ENCODE assay signal across 9 cellular contexts in genomic region chr2:151808258-151809072, GRCh38. TPM values are rescaled to one million over a fixed set of nuclear protein-coding genes. Genes with fewer than 3 reads are reported as not detected.
DNase-seq lines count a peak whose midpoint lies in the region; TF ChIP-seq lines count a peak whose summit lies in the region.
"Had no signal": no experiment of that assay in that cellular context is flagged by ENCODE, and none has a peak within 500 bp of the region (broad histone marks: within the 10 kb centered on the region; RNA-seq: fewer than 3 reads in every experiment).

No MANE protein-coding gene starts in this region.

- peak; percentile 28 for DNase-seq in DMS153 treated with DMSO at 0.1 percent for 48 hours (lab: John Stamatoyannopoulos, UW; ENCODE audit: unreplicated experiment)
- no peak for DNase-seq in DMS153 (lab: John Stamatoyannopoulos, UW)
- peak; percentile 31 for DNase-seq in cerebellum (ENCODE audit: low spot score)
- DNase-seq in T-helper 1 cell: no peak
- DNase-seq in HuH-7 (ENCODE audit: low spot score): no peak
- DNase-seq in GF-D8 (lab: John Stamatoyannopoulos, UW): no peak

- H3K27me3 ChIP-seq in KMS-11 (ENCODE audit: insufficient read depth, low read depth): no peaks in the 10 kb centered on the region
- H3K27me3 ChIP-seq: BLaER1 had no signal

- H3K9me3 Mint-ChIP-seq in nephron: no peaks in the 10 kb centered on the region

- H2AFZ ChIP-seq in KMS-11 (ENCODE audit: low read depth): no peak overlapping the region

- H4K20me1 ChIP-seq in KMS-11 (ENCODE audit: insufficient read depth): no peaks in the 10 kb centered on the region

- no peak overlapping the region for H3K4me3 Mint-ChIP-seq in nephron

- no peaks in the 10 kb centered on the region for H3K27me3 Mint-ChIP-seq in nephron (ENCODE audit: low read depth)

- H3K27ac ChIP-seq in KMS-11: no peak overlapping the region
- H3K27ac ChIP-seq: BLaER1 had no signal

- no peaks in the 10 kb centered on the region; the same call in 1 of the 2 replicates for H3K79me2 ChIP-seq in KMS-11 (ENCODE audit: insufficient read depth, low read depth)

- peaks cover 37% of the 10 kb centered on the region for H3K36me3 Mint-ChIP-seq in nephron (ENCODE audit: low read depth)

- peaks cover under 1% of the 10 kb centered on the region; the same call in 1 of the 2 replicates for H3K36me3 ChIP-seq in KMS-11 (ENCODE audit: insufficient read depth)

- peak; percentile 74 for TF ChIP-seq CTCF in KMS-11 (conservative IDR thresholded peaks at IDR 0.05; ENCODE audit: low read depth, low read length)
- TF ChIP-seq CTCF in nephron (IDR thresholded peaks at IDR 0.05; ENCODE audit: unreplicated experiment in 3 of 3): peak in 2 of 3 experiments; percentile 42 to 62

- H3K4me3 ChIP-seq in KMS-11 (IDR thresholded peaks at IDR 0.05; ENCODE audit: insufficient read depth, low read depth, low read length): no peak overlapping the region
- H3K4me3 ChIP-seq: BLaER1 had no signal

- peak overlapping the region; percentile 7 for H3K4me2 ChIP-seq in KMS-11
- H3K4me2 ChIP-seq: BLaER1 had no signal

- no peak overlapping the region for H3K27ac Mint-ChIP-seq in nephron

- H3K4me1 ChIP-seq in KMS-11 (ENCODE audit: low read depth, poor library complexity, severe bottlenecking): peaks cover 29% of the 10 kb centered on the region
- H3K4me1 ChIP-seq: BLaER1 had no signal

- H3K9ac ChIP-seq in KMS-11: no peak overlapping the region
- H3K9ac ChIP-seq: BLaER1 had no signal

- H3K4me1 Mint-ChIP-seq in nephron: no peaks in the 10 kb centered on the region

RNA-seq across cellular contexts. Expression of gene ARL5A, which starts 19.8 kb away (rescaled TPM):
- total RNA-seq in cerebellum: 61.3 TPM

Comparison
In these comparisons a context has a peak if more than half of its experiments do, and no peak if none do; other contexts are left out.
1. DNase-seq: peak in DMS153 treated with DMSO at 0.1 percent for 48 hours (single experiment) and cerebellum (single experiment); none in DMS153 (single experiment), T-helper 1 cell (0 of 5), HuH-7 (single experiment) and GF-D8 (single experiment).